In the genomic region with DNA sequence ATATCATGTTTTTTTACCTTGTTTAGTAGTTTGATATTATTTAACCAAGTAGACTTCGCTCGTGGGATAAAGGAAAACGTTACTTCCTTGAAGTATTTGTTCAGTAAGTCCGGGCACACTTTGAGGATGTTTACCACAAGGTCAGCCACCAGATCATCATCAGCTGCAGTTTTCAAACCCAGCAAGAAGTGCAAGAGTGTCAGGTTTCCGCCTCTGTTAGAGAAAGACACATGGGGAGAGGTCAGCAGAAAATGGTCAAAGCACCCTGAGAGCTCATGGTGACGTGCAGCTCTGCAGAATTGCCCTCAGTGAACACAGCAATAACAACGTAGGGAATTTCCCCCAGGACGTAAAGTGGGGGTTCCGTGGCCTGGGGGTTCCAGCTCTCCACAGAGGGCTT, we compare ENCODE assay signal across 24 cellular contexts. TPM values are rescaled to one million over a fixed set of nuclear protein-coding genes. Genes with fewer than 3 reads are reported as not detected.
DNase-seq lines count a peak whose midpoint lies in the region; ATAC-seq and TF ChIP-seq lines count a peak whose summit lies in the region.
"Had no signal": no experiment of that assay in that cellular context is flagged by ENCODE, and none has a peak within 500 bp of the region (broad histone marks: within the 10 kb centered on the region; RNA-seq: fewer than 3 reads in every experiment).

No MANE protein-coding gene starts in this region.

- CTCF ChIA-PET in OCI-LY7 (lab: Charles Lee; ENCODE audit: unreplicated experiment), result no interaction called here

- H3K27ac ChIP-seq in KMS-11 (peak overlapping the region; percentile 71), OCI-LY7 (ENCODE audit: low read depth, low read length, poor library complexity, severe bottlenecking) (no peak overlapping the region)
- H3K27ac ChIP-seq: BLaER1, neutrophil, Peyer's patch, upper lobe of right lung had no signal

- TF ChIP-seq CTCF in KMS-11 (conservative IDR thresholded peaks at IDR 0.05; ENCODE audit: low read depth, low read length) (no peak), astrocyte of the spinal cord (IDR thresholded peaks at IDR 0.05; ENCODE audit: low read depth, low read length) (no peak), fibroblast of villous mesenchyme (IDR thresholded peaks at IDR 0.05; ENCODE audit: insufficient read depth, low read depth, low read length) (no peak), OCI-LY7 (conservative IDR thresholded peaks at IDR 0.05; ENCODE audit: low read length) (no peak)

- intact Hi-C loops in OCI-LY7 (cut with micrococcal nuclease; ENCODE audit: unreplicated experiment), result no loop called here

- H3K79me2 ChIP-seq in KMS-11 (ENCODE audit: insufficient read depth, low read depth) (peaks cover 13% of the 10 kb centered on the region; the same call in 1 of the 2 replicates), OCI-LY7 (ENCODE audit: insufficient read depth, low read depth, low read length) (no peaks in the 10 kb centered on the region)

- peak overlapping the region; percentile 10; the same call in 1 of the 2 replicates for H3K9ac ChIP-seq in KMS-11
- H3K9ac ChIP-seq: BLaER1 had no signal

- H3K4me3 ChIP-seq in KMS-11 (IDR thresholded peaks at IDR 0.05; ENCODE audit: insufficient read depth, low read depth, low read length) (no peak overlapping the region), astrocyte of the spinal cord (ENCODE audit: low read depth, low read length) (no peak overlapping the region), fibroblast of villous mesenchyme (ENCODE audit: low read depth, low read length) (no peak overlapping the region), OCI-LY7 (ENCODE audit: low read depth, low read length, poor library complexity, severe bottlenecking) (no peak overlapping the region)
- H3K4me3 ChIP-seq: BLaER1, dorsolateral prefrontal cortex, Peyer's patch, smooth muscle cell, upper lobe of right lung had no signal

- in situ Hi-C loops in astrocyte of the spinal cord (cut with HindIII; ENCODE audit: low sequenced_read_pairs), result no loop called here

- H3K4me1 ChIP-seq in KMS-11 (ENCODE audit: low read depth, poor library complexity, severe bottlenecking) (peaks cover 72% of the 10 kb centered on the region), OCI-LY7 (ENCODE audit: insufficient read depth, low read length, poor library complexity, severe bottlenecking) (no peaks in the 10 kb centered on the region)
- H3K4me1 ChIP-seq: Caco-2, Peyer's patch had no signal

- no TSS peak for BruUV-seq in OCI-LY7 (replicated peaks; lab: Mats Ljungman, UMichigan)

- no peaks in the 10 kb centered on the region for H3K9me2 ChIP-seq in OCI-LY7 (ENCODE audit: insufficient read depth, low read length)

- POLR2A ChIA-PET in OCI-LY7 (lab: Charles Lee), result no interaction called here

- no peaks in the 10 kb centered on the region for H3K9me3 ChIP-seq in OCI-LY7 (ENCODE audit: low read length)
- H3K9me3 ChIP-seq: BLaER1, Caco-2, neutrophil, Peyer's patch, upper lobe of right lung had no signal

- no peak for ATAC-seq in GM19324 (IDR thresholded peaks at IDR 0.05; ENCODE audit: low FRiP score, unreplicated experiment)
- ATAC-seq: upper lobe of right lung had no signal

- H4K20me1 ChIP-seq in KMS-11 (ENCODE audit: insufficient read depth), result no peaks in the 10 kb centered on the region
- H4K20me1 ChIP-seq in OCI-LY7 (ENCODE audit: insufficient read depth, low read length), result no peaks in the 10 kb centered on the region

- H2AFZ ChIP-seq in KMS-11 (ENCODE audit: low read depth), result no peak overlapping the region
- no peak overlapping the region for H2AFZ ChIP-seq in OCI-LY7 (ENCODE audit: low read length)

- peaks cover 18% of the 10 kb centered on the region; the same call in 1 of the 2 replicates for H3K36me3 ChIP-seq in KMS-11 (ENCODE audit: insufficient read depth)
- peaks cover 97% of the 10 kb centered on the region for H3K36me3 ChIP-seq in OCI-LY7 (ENCODE audit: insufficient read depth, low read length)

- DNase-seq in astrocyte of the spinal cord (ENCODE audit: low read depth, low spot score), result peak; percentile 79
- peak; percentile 46 for DNase-seq in fibroblast of villous mesenchyme (ENCODE audit: low read depth)
- DNase-seq in pulmonary artery endothelial cell (ENCODE audit: low read depth, low spot score), result peak; percentile 41
- no peak for DNase-seq in OCI-LY7 (ENCODE audit: low spot score)
- no peak for DNase-seq in NCI-H510A treated with DMSO at 0.1 percent for 48 hours (lab: John Stamatoyannopoulos, UW)
- no peak for DNase-seq in activated CD8-positive, alpha-beta memory T cell treated with anti-CD3 and anti-CD28 coated beads, Interleukin-2, amount 50 U/mL, for 48 hours
- DNase-seq: anterior cingulate cortex; Caco-2; central memory CD4-positive, alpha-beta T cell; DMS79; dorsolateral prefrontal cortex; GF-D8; NCI-H1105; NCI-H1930; NCI-H69; Peyer's patch; SW 1271; T-helper 9 cell; upper lobe of right lung had no signal

- peak overlapping the region; percentile 59 for H3K4me2 ChIP-seq in KMS-11
- no peak overlapping the region for H3K4me2 ChIP-seq in OCI-LY7 (ENCODE audit: low read length)
- H3K4me2 ChIP-seq: BLaER1, smooth muscle cell had no signal

- no peaks in the 10 kb centered on the region for H3K27me3 ChIP-seq in KMS-11 (ENCODE audit: insufficient read depth, low read depth)
- H3K27me3 ChIP-seq: BLaER1, dorsolateral prefrontal cortex, neutrophil, Peyer's patch, upper lobe of right lung had no signal

RNA-seq across cellular contexts. Expression of a gene that starts 24.4 kb away (rescaled TPM):
- total RNA-seq in fibroblast of villous mesenchyme (17.4 and 37.1 TPM in 2 replicates), pulmonary artery endothelial cell (20.0 and 25.8 TPM in 2 replicates), OCI-LY7 (2022) (23.4 and 25.4 TPM in 2 replicates)
- total RNA-seq in OCI-LY7 (2014; rRNA removed; shearing (Covaris generic)), result 19.4 and 20.8 TPM in 2 replicates

RNA-seq across cellular contexts. Expression of a gene that starts 44.1 kb away (rescaled TPM):
- total RNA-seq in fibroblast of villous mesenchyme (8.4 and 10.8 TPM in 2 replicates), pulmonary artery endothelial cell (23.6 and 36.3 TPM in 2 replicates), OCI-LY7 (2022) (not detected in 2 replicates)
- total RNA-seq in OCI-LY7 (2014; rRNA removed; shearing (Covaris generic)), result not detected in 2 replicates
- total RNA-seq: Caco-2 had no signal

Comparison
In these comparisons a context has a peak if more than half of its experiments do, and no peak if none do; other contexts are left out.
1. DNase-seq: peak in astrocyte of the spinal cord (single experiment), fibroblast of villous mesenchyme (single experiment) and pulmonary artery endothelial cell (single experiment); none in OCI-LY7 (single experiment), NCI-H510A treated with DMSO at 0.1 percent for 48 hours (single experiment) and activated CD8-positive, alpha-beta memory T cell treated with anti-CD3 and anti-CD28 coated beads, Interleukin-2, amount 50 U/mL, for 48 hours (single experiment).